8 cellular contexts compared by ENCODE assay signal in genomic region chr16:89827383-89828198, GRCh38. TPM values are rescaled to one million over a fixed set of nuclear protein-coding genes. Genes with fewer than 3 reads are reported as not detected.
A peak's percentile ranks its signal among the peaks of the same experiment; 100 is the strongest.
DNase-seq lines count a peak whose midpoint lies in the region; ATAC-seq and TF ChIP-seq lines count a peak whose summit lies in the region.

No MANE protein-coding gene starts in this region.

- no peak overlapping the region for H3K27ac ChIP-seq in OCI-LY1 (ENCODE audit: low read depth, low read length, poor library complexity, severe bottlenecking)
- H3K27ac ChIP-seq in cingulate gyrus (ENCODE audit: low read depth, low read length): peak overlapping the region; percentile 39
- no peak overlapping the region for H3K27ac ChIP-seq in thoracic aorta

- no peaks in the 10 kb centered on the region for H3K9me2 ChIP-seq in OCI-LY1 (ENCODE audit: low read depth, low read length)

- no peak overlapping the region for H2AFZ ChIP-seq in OCI-LY1 (ENCODE audit: low read length)

- TF ChIP-seq CTCF in OCI-LY1 (IDR thresholded peaks at IDR 0.05; ENCODE audit: low read length): no peak
- no peak for TF ChIP-seq CTCF in thoracic aorta (IDR thresholded peaks at IDR 0.05)

- peak overlapping the region; percentile 41; the same call in 1 of the 2 replicates for H3K9ac ChIP-seq in OCI-LY1 (ENCODE audit: low read length)

- ATAC-seq in left lobe of liver: peak; percentile 82
- no peak for ATAC-seq in thoracic aorta (ENCODE audit: insufficient number of reproducible peaks, low FRiP score, low read depth)
- no peak for ATAC-seq in HG03139 (IDR thresholded peaks at IDR 0.05; ENCODE audit: unreplicated experiment)

- H3K27me3 ChIP-seq in OCI-LY1 (ENCODE audit: insufficient read depth, low read length): no peaks in the 10 kb centered on the region; the same call in 1 of the 2 replicates
- H3K27me3 ChIP-seq in thoracic aorta (replicated peaks; ENCODE audit: insufficient read depth): no peaks in the 10 kb centered on the region

- peak in 2 of 3 experiments; percentile 60 to 68 for DNase-seq in NCI-H1417 (lab: John Stamatoyannopoulos, UW)
- DNase-seq in NCI-H1417 treated with DMSO at 0.1 percent for 48 hours (lab: John Stamatoyannopoulos, UW): no peak
- DNase-seq in left lobe of liver (ENCODE audit: low spot score): peak; percentile 86
- no peak for DNase-seq in thoracic aorta (ENCODE audit: low spot score)
- DNase-seq in AML-193 (lab: John Stamatoyannopoulos, UW): no peak

- H3K36me3 ChIP-seq in OCI-LY1 (ENCODE audit: insufficient read depth, low read length) (no peaks in the 10 kb centered on the region), thoracic aorta (no peaks in the 10 kb centered on the region)

- H3K4me1 ChIP-seq in OCI-LY1 (ENCODE audit: insufficient read depth, low read length, severe bottlenecking) (peaks cover 13% of the 10 kb centered on the region), thoracic aorta (ENCODE audit: control insufficient read depth in 1 of 2, low read depth in 2 of 2) (peaks cover 4 to 12% of the 10 kb centered on the region in 2 donors)

- H3K4me3 ChIP-seq in OCI-LY1 (ENCODE audit: low read depth, low read length, poor library complexity, severe bottlenecking) (peak overlapping the region; percentile 61), thoracic aorta (peak overlapping the region; percentile 66)

- no peaks in the 10 kb centered on the region for H3K79me2 ChIP-seq in OCI-LY1 (ENCODE audit: insufficient read depth, low read length)

- no peaks in the 10 kb centered on the region for H3F3A ChIP-seq in OCI-LY1 (ENCODE audit: insufficient read depth, low read length)

- no peaks in the 10 kb centered on the region for H4K20me1 ChIP-seq in OCI-LY1 (ENCODE audit: insufficient read depth, low read length)

- H3K9me3 ChIP-seq in OCI-LY1 (ENCODE audit: low read length): no peaks in the 10 kb centered on the region
- H3K9me3 ChIP-seq in thoracic aorta: no peaks in the 10 kb centered on the region

- H3K4me2 ChIP-seq in OCI-LY1 (ENCODE audit: low read length): peak overlapping the region; percentile 84

RNA-seq across cellular contexts. Expression of gene SPIRE2, which starts 0.7 kb away (rescaled TPM):
- total RNA-seq in left lobe of liver (8.7 TPM), thoracic aorta (1 to 10 TPM in 1 of 2 donors, not detected in 1; 2.0 TPM)

RNA-seq across cellular contexts. Expression of gene FANCA, which starts 11.1 kb away (rescaled TPM):
- total RNA-seq in left lobe of liver (6.4 TPM), thoracic aorta (1 to 10 TPM; 2.5 to 3.7 TPM)

RNA-seq across cellular contexts. Expression of gene TCF25, which starts 45.8 kb away (rescaled TPM):
- total RNA-seq in left lobe of liver (83.8 TPM), thoracic aorta (100 to 1,000 TPM; 166 to 247 TPM)

Comparison
In these comparisons a context has a peak if more than half of its experiments do, and no peak if none do; other contexts are left out.
1. DNase-seq: peak in NCI-H1417 (2 of 3) and left lobe of liver (single experiment); none in NCI-H1417 treated with DMSO at 0.1 percent for 48 hours (single experiment), thoracic aorta (single experiment) and AML-193 (0 of 2).